1 cellular context compared by ENCODE assay signal in genomic region chr17:44095647-44096496, GRCh38.
A peak's percentile ranks its signal among the peaks of the same experiment; 100 is the strongest.
TF ChIP-seq lines count a peak whose summit lies in the region.

No MANE protein-coding gene starts in this region.

TF ChIP-seq in HEK293, 187 proteins besides CTCF, POLR2A, EP300 and RAD21 (continued from another document and continues in another):
- peak; percentile 75 for TF ChIP-seq ZBTB11 (tag by site-specific recombination; conservative IDR thresholded peaks at IDR 0.05; ENCODE audit: low read depth)
- TF ChIP-seq ZFHX2 (tag by site-specific recombination; conservative IDR thresholded peaks at IDR 0.05), result peak; percentile 82
- TF ChIP-seq INSM2 (tag by site-specific recombination; IDR thresholded peaks at IDR 0.05), result peak; percentile 64; the same call in 1 of the 2 replicates
- TF ChIP-seq KLF16 (tag by site-specific recombination; IDR thresholded peaks at IDR 0.05), result peak; percentile 65
- TF ChIP-seq ZSCAN23 (tag by site-specific recombination; IDR thresholded peaks at IDR 0.05), result 0 out of 2 replicates have a peak, but pooled peaks have one; percentile 34
- TF ChIP-seq ZNF362 (tag by site-specific recombination; IDR thresholded peaks at IDR 0.05), result peak; percentile 70; the same call in 1 of the 2 replicates
- TF ChIP-seq REST (tag by site-specific recombination; IDR thresholded peaks at IDR 0.05), result 0 out of 2 replicates have a peak, but pooled peaks have one; percentile 41
- peak; percentile 83 for TF ChIP-seq ZIC2 (tag by site-specific recombination; IDR thresholded peaks at IDR 0.05)
- no peak for TF ChIP-seq ZNF221 (tag by site-specific recombination; IDR thresholded peaks at IDR 0.05; ENCODE audit: borderline replicate concordance)
- peak; percentile 70 for TF ChIP-seq ZNF501 (tag by site-specific recombination; IDR thresholded peaks at IDR 0.05)
- TF ChIP-seq ZBTB17 (tag by site-specific recombination; IDR thresholded peaks at IDR 0.05), result peak; percentile 96
- TF ChIP-seq KLF1 (tag by site-specific recombination; IDR thresholded peaks at IDR 0.05), result peak; percentile 60
- TF ChIP-seq ZNF138 (tag by site-specific recombination; IDR thresholded peaks at IDR 0.05; ENCODE audit: borderline replicate concordance), result no peak
- peak; percentile 66; the same call in 1 of the 2 replicates for TF ChIP-seq ZNF692 (tag by site-specific recombination; IDR thresholded peaks at IDR 0.05)
- TF ChIP-seq ZNF580 (tag by site-specific recombination; IDR thresholded peaks at IDR 0.05), result peak; percentile 70
- TF ChIP-seq ZNF2 (tag by site-specific recombination; IDR thresholded peaks at IDR 0.05), result 0 out of 2 replicates have a peak, but pooled peaks have one; percentile 67
- TF ChIP-seq ZEB2 (tag by site-specific recombination; IDR thresholded peaks at IDR 0.05), result peak; percentile 66
- TF ChIP-seq HIC1 (tag by site-specific recombination; IDR thresholded peaks at IDR 0.05), result peak; percentile 42; the same call in 1 of the 2 replicates
- TF ChIP-seq ZNF398 (tag by site-specific recombination; IDR thresholded peaks at IDR 0.05), result peak; percentile 96
- peak; percentile 31; the same call in 1 of the 2 replicates for TF ChIP-seq ZNF596 (tag by site-specific recombination; IDR thresholded peaks at IDR 0.05)
- TF ChIP-seq EGR2 (tag by site-specific recombination; IDR thresholded peaks at IDR 0.05; ENCODE audit: low read depth), result peak; percentile 85
- 0 out of 2 replicates have a peak, but pooled peaks have one; percentile 11 for TF ChIP-seq ZNF184 (tag by site-specific recombination; IDR thresholded peaks at IDR 0.05)
- TF ChIP-seq ZNF112 (tag by site-specific recombination; IDR thresholded peaks at IDR 0.05), result no peak
- 0 out of 2 replicates have a peak, but pooled peaks have one; percentile 46 for TF ChIP-seq ZBTB10 (tag by site-specific recombination; IDR thresholded peaks at IDR 0.05)
- no peak for TF ChIP-seq ZNF157 (tag by site-specific recombination; IDR thresholded peaks at IDR 0.05)
- peak; percentile 90 for TF ChIP-seq GLIS2 (tag by site-specific recombination; IDR thresholded peaks at IDR 0.05)
- TF ChIP-seq ZNF791 (tag by site-specific recombination; IDR thresholded peaks at IDR 0.05), result no peak
- peak; percentile 93 for TF ChIP-seq IKZF3 (tag by site-specific recombination; IDR thresholded peaks at IDR 0.05)
- no peak for TF ChIP-seq ZNF785 (tag by site-specific recombination; IDR thresholded peaks at IDR 0.05)
- TF ChIP-seq ZNF76 (tag by site-specific recombination; IDR thresholded peaks at IDR 0.05; ENCODE audit: borderline replicate concordance, low read depth), result peak; percentile 75
- TF ChIP-seq OSR2 (tag by site-specific recombination; IDR thresholded peaks at IDR 0.05), result peak; percentile 63
- peak; percentile 16; the same call in 1 of the 2 replicates for TF ChIP-seq ZNF513 (tag by site-specific recombination; IDR thresholded peaks at IDR 0.05)
- no peak for TF ChIP-seq ZNF626 (tag by site-specific recombination; IDR thresholded peaks at IDR 0.05)
- TF ChIP-seq SCRT1 (tag by site-specific recombination; IDR thresholded peaks at IDR 0.05; ENCODE audit: borderline replicate concordance), result no peak
- TF ChIP-seq ZNF549 (tag by site-specific recombination; IDR thresholded peaks at IDR 0.05), result no peak
